In the genomic region with DNA sequence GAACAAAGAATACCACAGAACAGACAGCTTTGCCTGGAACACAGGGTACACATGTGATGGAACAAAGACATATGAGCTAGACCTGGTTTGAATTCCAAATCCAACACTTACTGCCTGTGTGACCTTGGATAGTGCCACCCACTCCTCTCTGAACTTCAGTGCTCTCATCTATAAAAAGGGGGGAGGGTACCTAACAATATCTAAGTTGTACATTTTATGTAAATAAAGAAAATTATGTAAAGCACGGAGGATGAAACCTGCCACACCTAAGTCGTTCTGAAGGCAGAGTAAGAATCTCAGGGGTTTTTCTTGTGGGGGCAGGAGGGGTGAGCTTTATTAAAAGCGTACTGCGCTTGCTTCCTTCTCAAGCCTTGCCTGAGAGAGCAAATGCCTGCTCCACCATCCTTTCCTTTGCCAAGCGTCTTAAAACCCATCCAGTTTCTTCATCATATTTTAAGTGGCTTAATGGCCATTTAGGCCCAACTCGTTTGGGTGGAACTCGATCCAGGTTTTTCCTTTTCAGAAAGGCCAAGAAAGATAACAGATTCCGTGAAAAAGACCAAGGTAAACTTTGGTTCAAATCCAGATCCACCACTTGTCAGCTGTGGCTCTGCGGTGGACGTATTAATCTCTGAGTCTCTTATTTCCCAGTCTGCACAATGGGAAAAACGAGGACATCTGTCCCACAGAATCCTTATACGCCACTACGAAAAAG, we compare ENCODE assay signal across 6 cellular contexts. TPM values are rescaled to one million over a fixed set of nuclear protein-coding genes. Genes with fewer than 3 reads are reported as not detected.
DNase-seq lines count a peak whose midpoint lies in the region; ATAC-seq and TF ChIP-seq lines count a peak whose summit lies in the region.

No MANE protein-coding gene starts in this region.

- H3K9me2 ChIP-seq in hepatocyte (replicated peaks; ENCODE audit: insufficient read depth), result no peaks in the 10 kb centered on the region

- POLR2A ChIA-PET in AG04449 (lab: Yijun Ruan, JAX) (interaction anchor here (1.2 kb wide), 1 partner anchor 23 kb away, joined by 3 read pairs; no protein-coding TSS in a partner anchor), Panc1 (lab: Charles Lee) (no interaction called here)

- DNase-seq in AG04449 (ENCODE audit: low read depth, low spot score) (no peak), Panc1 (ENCODE audit: low read depth, low spot score) (no peak), hepatocyte (ENCODE audit: low spot score) (no peak), type B pancreatic cell (ENCODE audit: extremely low spot score, unreplicated experiment) (no peak), posterior vena cava (ENCODE audit: low spot score) (no peak), 8988T (no peak)

- H4K20me1 ChIP-seq in hepatocyte (ENCODE audit: insufficient read depth, poor library complexity, severe bottlenecking), result peaks cover 38% of the 10 kb centered on the region

- TF ChIP-seq CTCF in AG04449 (IDR thresholded peaks at IDR 0.05; ENCODE audit: insufficient read depth, low read length, missing control alignments) (no peak), Panc1 (IDR thresholded peaks at IDR 0.05) (no peak), hepatocyte (IDR thresholded peaks at IDR 0.05; ENCODE audit: poor library complexity) (no peak), type B pancreatic cell (conservative IDR thresholded peaks at IDR 0.05) (no peak)

- H3K4me1 ChIP-seq in Panc1 (ENCODE audit: control insufficient read depth, insufficient read depth, low read length) (peaks cover 8% of the 10 kb centered on the region), hepatocyte (ENCODE audit: insufficient read depth) (peaks cover 33% of the 10 kb centered on the region)

- 12% methylated on average over 13 of the region's 13 CpGs for WGBS in hepatocyte (ENCODE audit: low lambda C conversion rate, missing lambda C conversion rate)

- H3K4me1 Mint-ChIP-seq in type B pancreatic cell (ENCODE audit: unreplicated experiment), result peaks cover 31% of the 10 kb centered on the region

- peaks cover 12% of the 10 kb centered on the region for H3K9me3 Mint-ChIP-seq in type B pancreatic cell

- CTCF ChIA-PET in AG04449 (lab: Yijun Ruan, JAX), result interaction anchor here (0.9 to 2.5 kb wide), 7 partner anchors 13 to 141 kb away, joined by 3 to 17 read pairs (median 6); no protein-coding TSS in a partner anchor
- CTCF ChIA-PET in Panc1 (lab: Charles Lee), result no interaction called here

- H3K36me3 ChIP-seq in Panc1 (ENCODE audit: control insufficient read depth, insufficient read depth, low read length) (peaks cover 14% of the 10 kb centered on the region), hepatocyte (replicated peaks; ENCODE audit: insufficient read depth, low read depth) (no peaks in the 10 kb centered on the region)

- H3K27me3 ChIP-seq in Panc1 (ENCODE audit: control insufficient read depth, insufficient read depth, low read length), result no peaks in the 10 kb centered on the region
- H3K27me3 ChIP-seq in hepatocyte, result no peaks in the 10 kb centered on the region

- in situ Hi-C loops in Panc1 (cut with HindIII; ENCODE audit: low pct_unique_long_range_greater_than_20kb, low sequenced_read_pairs), result no loop called here

- BruUV-seq in Panc1 (replicated peaks; lab: Mats Ljungman, UMichigan), result no TSS peak

- H3K9me3 ChIP-seq in Panc1 (ENCODE audit: control insufficient read depth, insufficient read depth, low read depth, low read length) (peaks cover 24% of the 10 kb centered on the region; the same call in 1 of the 2 replicates), hepatocyte (ENCODE audit: low read depth) (no peaks in the 10 kb centered on the region)

- peaks cover 45% of the 10 kb centered on the region for H3K36me3 Mint-ChIP-seq in type B pancreatic cell

- H3K4me3 Mint-ChIP-seq in type B pancreatic cell, result peak overlapping the region; percentile 98

- H3K4me2 ChIP-seq in hepatocyte, result peak overlapping the region; percentile 90

- H3K27ac Mint-ChIP-seq in type B pancreatic cell, result peak overlapping the region; percentile 96

- H3K79me2 ChIP-seq in hepatocyte, result peaks cover 81% of the 10 kb centered on the region

- H3K27me3 Mint-ChIP-seq in type B pancreatic cell, result no peaks in the 10 kb centered on the region

- intact Hi-C loops in Panc1 (cut with micrococcal nuclease; ENCODE audit: unreplicated experiment), result no loop called here
- intact Hi-C loops in posterior vena cava (cut with DNase I), result no loop called here

- peak overlapping the region; percentile 58 for H2AFZ ChIP-seq in hepatocyte

- H3K27ac ChIP-seq in Panc1 (ENCODE audit: low read length) (peak overlapping the region; percentile 82), hepatocyte (peak overlapping the region; percentile 96)

- H3K4me3 ChIP-seq in AG04449 (ENCODE audit: low read depth, low read length), result peak overlapping the region; percentile 95
- H3K4me3 ChIP-seq in Panc1 (ENCODE audit: low read depth in 2 of 2, low read length in 2 of 2), result peak overlapping the region; percentile 84 to 96
- H3K4me3 ChIP-seq in hepatocyte, result peak overlapping the region; percentile 94

- ATAC-seq in Panc1, result no peak

RNA-seq across cellular contexts. Expression of a gene that starts 1.0 kb away (rescaled TPM):
- total RNA-seq in Panc1 (2021; ENCODE audit: unreplicated experiment), result 103 TPM
- 59.2 TPM for polyA plus RNA-seq in Panc1 (2012; ENCODE audit: insufficient read length)
- total RNA-seq in hepatocyte, result 127 and 134 TPM in 2 replicates
- 125 and 145 TPM in 2 replicates for polyA plus RNA-seq in hepatocyte
- 127 and 156 TPM in 2 replicates for total RNA-seq in type B pancreatic cell (ENCODE audit: low replicate concordance)
- 100 to 1,000 TPM; 166 to 175 TPM for total RNA-seq in posterior vena cava

RNA-seq across cellular contexts. Expression of a gene that starts 1.1 kb away (rescaled TPM):
- 19.6 TPM for total RNA-seq in Panc1 (2021; ENCODE audit: unreplicated experiment)
- polyA plus RNA-seq in Panc1 (2012; ENCODE audit: insufficient read length), result 14.4 TPM
- total RNA-seq in hepatocyte, result 16.7 and 18.9 TPM in 2 replicates
- polyA plus RNA-seq in hepatocyte, result 29.4 and 32.1 TPM in 2 replicates
- total RNA-seq in type B pancreatic cell (ENCODE audit: low replicate concordance), result 15.6 and 36.8 TPM in 2 replicates
- 10 to 100 TPM; 11.2 to 21.7 TPM for total RNA-seq in posterior vena cava

RNA-seq across cellular contexts. Expression of a gene that starts 30.5 kb away (rescaled TPM):
- total RNA-seq in Panc1 (2021; ENCODE audit: unreplicated experiment) (2.3 TPM), hepatocyte (1.1 and 1.8 TPM in 2 replicates), type B pancreatic cell (ENCODE audit: low replicate concordance) (12.6 and 15.5 TPM in 2 replicates), posterior vena cava (100 to 1,000 TPM; 122 to 282 TPM)
- 0.46 TPM for polyA plus RNA-seq in Panc1 (2012; ENCODE audit: insufficient read length)
- 6.7 and 7.3 TPM in 2 replicates for polyA plus RNA-seq in hepatocyte

RNA-seq across cellular contexts. Expression of a gene that starts 49.4 kb away (rescaled TPM):
- total RNA-seq in Panc1 (2021; ENCODE audit: unreplicated experiment) (13.2 TPM), hepatocyte (47.4 and 95.1 TPM in 2 replicates), type B pancreatic cell (ENCODE audit: low replicate concordance) (14.8 and 28.2 TPM in 2 replicates), posterior vena cava (10 to 100 TPM; 39.7 to 43.1 TPM)
- 33.4 TPM for polyA plus RNA-seq in Panc1 (2012; ENCODE audit: insufficient read length)
- 90.5 and 91.5 TPM in 2 replicates for polyA plus RNA-seq in hepatocyte

RNA-seq across cellular contexts. Expression of a gene that starts 53.9 kb away (rescaled TPM):
- total RNA-seq in Panc1 (2021; ENCODE audit: unreplicated experiment) (3.4 TPM), hepatocyte (2.1 and 2.7 TPM in 2 replicates), type B pancreatic cell (ENCODE audit: low replicate concordance) (2.6 and 3.0 TPM in 2 replicates), posterior vena cava (1 to 10 TPM in 1 of 2 donors, under 1 TPM in 1; 0.37 to 1.2 TPM)
- 3.4 TPM for polyA plus RNA-seq in Panc1 (2012; ENCODE audit: insufficient read length)
- polyA plus RNA-seq in hepatocyte, result 1.5 and 2.8 TPM in 2 replicates
